In genomic region chr11:10298342-10298741, GRCh38 we compare ENCODE assay signal across 9 cellular contexts. TPM values are rescaled to one million over a fixed set of nuclear protein-coding genes. Genes with fewer than 3 reads are reported as not detected.
DNase-seq lines count a peak whose midpoint lies in the region; ATAC-seq and TF ChIP-seq lines count a peak whose summit lies in the region.
"Had no signal": no experiment of that assay in that cellular context is flagged by ENCODE, and none has a peak within 500 bp of the region (broad histone marks: within the 10 kb centered on the region; RNA-seq: fewer than 3 reads in every experiment).

No MANE protein-coding gene starts in this region.

- H3K36me3 Mint-ChIP-seq in activated T-cell treated with anti-CD3 and anti-CD28 coated beads, Interleukin-2, amount 50 U/mL, for 4 hours (ENCODE audit: insufficient read depth) = no peaks in the 10 kb centered on the region
- H3K36me3 Mint-ChIP-seq in naive thymus-derived CD8-positive, alpha-beta T cell = no peaks in the 10 kb centered on the region

- H3K9me3 ChIP-seq in Loucy (ENCODE audit: insufficient read depth, low read depth, low read length) = no peaks in the 10 kb centered on the region

- peak overlapping the region in 2 of 10 donors; percentile 27 to 61 for H3K27ac Mint-ChIP-seq in naive thymus-derived CD8-positive, alpha-beta T cell

- peaks cover 30% of the 10 kb centered on the region for H3K27me3 Mint-ChIP-seq in activated T-cell treated with anti-CD3 and anti-CD28 coated beads, Interleukin-2, amount 50 U/mL, for 4 hours (ENCODE audit: low read depth)
- peaks cover 0 to 23% (median 13%) of the 10 kb centered on the region in 5 donors for H3K27me3 Mint-ChIP-seq in naive thymus-derived CD8-positive, alpha-beta T cell

- peak; percentile 34 for TF ChIP-seq CTCF in Loucy (conservative IDR thresholded peaks at IDR 0.05; ENCODE audit: low read length)

- no peak overlapping the region for H3K9ac ChIP-seq in Loucy (ENCODE audit: low read depth, low read length, poor library complexity, severe bottlenecking)
- H3K9ac ChIP-seq: BLaER1 treated with 17β-estradiol and CSF1 and Interleukin-3, amounts not matched to agents 10 nM and 100 nM had no signal

- peak; percentile 38 to 45 for DNase-seq in SHP77 (lab: John Stamatoyannopoulos, UW)
- no peak for DNase-seq in SHP77 treated with DMSO at 0.1 percent for 48 hours (lab: John Stamatoyannopoulos, UW)
- DNase-seq in H7 = peak; percentile 17
- DNase-seq in activated T-cell treated with anti-CD3 and anti-CD28 coated beads, Interleukin-2, amount 50 U/mL, for 4 hours = peak; percentile 24
- peak in 7 of 10 donors; percentile 35 to 72 (median 52) for DNase-seq in naive thymus-derived CD8-positive, alpha-beta T cell
- no peak for DNase-seq in OCI-M2 (lab: John Stamatoyannopoulos, UW; ENCODE audit: unreplicated experiment)
- DNase-seq in ureter (ENCODE audit: low spot score) = no peak

- no peak overlapping the region for H3K4me3 Mint-ChIP-seq in activated T-cell treated with anti-CD3 and anti-CD28 coated beads, Interleukin-2, amount 50 U/mL, for 4 hours
- peak overlapping the region in 2 of 10 donors; percentile 37 to 49 for H3K4me3 Mint-ChIP-seq in naive thymus-derived CD8-positive, alpha-beta T cell

- H3K27me3 ChIP-seq in H7 (ENCODE audit: control insufficient read depth, insufficient read depth, low read length) (peaks cover 17% of the 10 kb centered on the region; the same call in 1 of the 2 replicates), Loucy (ENCODE audit: insufficient read depth, low read length, poor library complexity, severe bottlenecking) (peaks cover 75% of the 10 kb centered on the region)

- no peaks in the 10 kb centered on the region for H4K20me1 ChIP-seq in Loucy (ENCODE audit: insufficient read depth, low read length, poor library complexity, severe bottlenecking)

- peak; percentile 82 to 89 for ATAC-seq in activated T-cell treated with anti-CD3 and anti-CD28 coated beads, Interleukin-2, amount 50 U/mL, for 4 hours
- ATAC-seq in naive thymus-derived CD8-positive, alpha-beta T cell = peak; percentile 71 to 84

- no peaks in the 10 kb centered on the region for H3K9me2 ChIP-seq in Loucy (replicated peaks; ENCODE audit: low read depth, low read length)

- 0 out of 2 replicates have a peak, but pooled peaks cover 9% of the 10 kb centered on the region for H3F3A ChIP-seq in Loucy (ENCODE audit: low read depth)

- no peak overlapping the region for H3K4me2 ChIP-seq in Loucy (ENCODE audit: low read depth, low read length, poor library complexity, severe bottlenecking)

- H3K4me1 Mint-ChIP-seq in activated T-cell treated with anti-CD3 and anti-CD28 coated beads, Interleukin-2, amount 50 U/mL, for 4 hours (ENCODE audit: low read depth) = peaks cover 41% of the 10 kb centered on the region
- peaks cover 17 to 37% (median 26%) of the 10 kb centered on the region in 4 donors for H3K4me1 Mint-ChIP-seq in naive thymus-derived CD8-positive, alpha-beta T cell

- POLR2A ChIA-PET in naive thymus-derived CD8-positive, alpha-beta T cell (lab: Charles Lee) = no interaction called here

- no peak overlapping the region for H3K4me3 ChIP-seq in H7 (ENCODE audit: insufficient read depth, low read depth, low read length)
- H3K4me3 ChIP-seq in Loucy (ENCODE audit: low read length, poor library complexity, severe bottlenecking) = no peak overlapping the region
- H3K4me3 ChIP-seq: BLaER1 treated with 17β-estradiol and CSF1 and Interleukin-3, amounts not matched to agents 10 nM and 100 nM had no signal

- H3K9me3 Mint-ChIP-seq in activated T-cell treated with anti-CD3 and anti-CD28 coated beads, Interleukin-2, amount 50 U/mL, for 4 hours = no peaks in the 10 kb centered on the region
- H3K9me3 Mint-ChIP-seq in naive thymus-derived CD8-positive, alpha-beta T cell = no peaks in the 10 kb centered on the region

- H3K79me2 ChIP-seq in Loucy (ENCODE audit: insufficient read depth, low read length) = peaks cover 2% of the 10 kb centered on the region; the same call in 1 of the 2 replicates

- no peak overlapping the region for H2AFZ ChIP-seq in Loucy (ENCODE audit: low read length)

- no peaks in the 10 kb centered on the region for H3K36me3 ChIP-seq in H7 (replicated peaks; ENCODE audit: control insufficient read depth, insufficient read depth, low read length)
- no peaks in the 10 kb centered on the region for H3K36me3 ChIP-seq in Loucy (ENCODE audit: insufficient read depth, low read length)
- H3K36me3 ChIP-seq: BLaER1 treated with 17β-estradiol and CSF1 and Interleukin-3, amounts not matched to agents 10 nM and 100 nM had no signal

- H3K4me1 ChIP-seq in Loucy (ENCODE audit: insufficient read depth, low read length, poor library complexity, severe bottlenecking) = peaks cover 27% of the 10 kb centered on the region

RNA-seq across cellular contexts. Expression of gene SBF2, which starts 4.3 kb away (rescaled TPM):
- total RNA-seq in H7 (2014; rRNA removed; shearing (Covaris generic)) = 34.5 and 39.7 TPM in 2 replicates
- total RNA-seq in activated T-cell treated with anti-CD3 and anti-CD28 coated beads, Interleukin-2, amount 50 U/mL, for 4 hours = 1 to 10 TPM; 3.0 to 6.9 (median 3.5) TPM
- 10 to 100 TPM; 14.2 to 14.6 TPM for total RNA-seq in naive thymus-derived CD8-positive, alpha-beta T cell
- polyA plus RNA-seq in naive thymus-derived CD8-positive, alpha-beta T cell = 1 to 10 TPM; 2.0 to 4.9 (median 4.1) TPM
- 90.7 TPM for total RNA-seq in ureter

RNA-seq across cellular contexts. Expression of gene ADM, which starts 6.5 kb away (rescaled TPM):
- total RNA-seq in H7 (2014; rRNA removed; shearing (Covaris generic)) = 103 and 106 TPM in 2 replicates
- total RNA-seq in activated T-cell treated with anti-CD3 and anti-CD28 coated beads, Interleukin-2, amount 50 U/mL, for 4 hours = under 1 TPM in 2 of 3 donors, not detected in 1; 0.43 TPM
- under 1 TPM; 0.77 to 0.91 TPM for total RNA-seq in naive thymus-derived CD8-positive, alpha-beta T cell
- polyA plus RNA-seq in naive thymus-derived CD8-positive, alpha-beta T cell = under 1 TPM in 1 of 3 donors, not detected in 2; 0.15 TPM
- 21.9 TPM for total RNA-seq in ureter

Comparison
In these comparisons a context has a peak if more than half of its experiments do, and no peak if none do; other contexts are left out.
1. DNase-seq: peak in SHP77 (2 of 2), H7 (single experiment), activated T-cell treated with anti-CD3 and anti-CD28 coated beads, Interleukin-2, amount 50 U/mL, for 4 hours (single experiment) and naive thymus-derived CD8-positive, alpha-beta T cell (7 of 10); none in SHP77 treated with DMSO at 0.1 percent for 48 hours (single experiment), OCI-M2 (single experiment) and ureter (single experiment).
2. RNA of gene ADM, which starts 6.5 kb away (total RNA-seq): 103 to 106 TPM in H7 and 21.9 TPM in ureter (single experiment); 0.77 to 0.91 TPM in naive thymus-derived CD8-positive, alpha-beta T cell and 0.43 TPM in activated T-cell treated with anti-CD3 and anti-CD28 coated beads, Interleukin-2, amount 50 U/mL, for 4 hours; every median in the first group is over 10 times any median in the second.